In the genomic region with DNA sequence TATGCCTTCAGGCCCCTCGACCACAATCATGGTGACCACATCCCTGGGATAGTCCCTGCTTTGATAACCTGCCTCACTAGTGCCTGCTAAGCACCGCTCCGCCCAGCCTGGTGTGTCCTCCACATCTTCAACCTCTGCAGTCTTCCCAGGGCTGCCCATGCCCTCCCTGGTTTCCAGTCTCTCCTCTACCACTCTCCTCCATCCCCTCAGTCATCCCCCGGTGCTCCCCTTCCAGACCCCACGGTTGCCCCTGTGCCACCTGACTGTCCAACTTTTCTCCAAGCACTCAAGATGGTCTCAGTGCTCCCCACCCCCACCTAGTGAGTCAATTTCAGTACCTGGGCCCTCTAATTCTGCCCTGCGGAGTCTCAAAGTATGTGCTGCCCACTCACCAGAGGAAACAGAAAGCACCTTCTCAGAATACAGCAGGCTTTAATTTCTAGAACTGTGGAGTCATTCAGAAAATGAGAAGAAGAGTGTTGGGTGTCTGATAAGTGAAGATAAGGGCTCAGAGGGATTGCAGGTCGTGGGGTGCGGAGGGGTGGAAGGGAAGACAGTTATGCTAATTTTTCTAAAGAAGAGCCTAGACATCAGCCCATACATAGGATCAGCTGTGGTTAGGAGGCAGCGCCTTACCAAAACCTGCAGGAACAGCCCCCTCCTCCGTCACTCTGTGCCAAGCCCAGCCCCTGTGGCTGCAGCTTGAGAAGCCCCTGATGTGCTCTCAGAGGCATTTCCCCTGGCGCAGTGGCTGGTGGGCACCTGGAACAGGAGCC, we compare ENCODE assay signal across 9 cellular contexts. TPM values are rescaled to one million over a fixed set of nuclear protein-coding genes. Genes with fewer than 3 reads are reported as not detected.
A peak's percentile ranks its signal among the peaks of the same experiment; 100 is the strongest.
DNase-seq lines count a peak whose midpoint lies in the region; ATAC-seq and TF ChIP-seq lines count a peak whose summit lies in the region.
"Had no signal": no experiment of that assay in that cellular context is flagged by ENCODE, and none has a peak within 500 bp of the region (broad histone marks: within the 10 kb centered on the region; RNA-seq: fewer than 3 reads in every experiment).

No MANE protein-coding gene starts in this region.

- no peak overlapping the region for H2AFZ ChIP-seq in H9 (ENCODE audit: low read length)

- no peak overlapping the region for H3K9ac ChIP-seq in H9 (ENCODE audit: extremely low read depth, insufficient read length, low read length)

- H3K56ac ChIP-seq in H9 (ENCODE audit: insufficient read length, low read depth, low read length), result no peak overlapping the region

- no peak for TF ChIP-seq CTCF in GM12865 (IDR thresholded peaks at IDR 0.05; ENCODE audit: insufficient read depth, low read depth, low read length, missing control alignments)
- no peak for TF ChIP-seq CTCF in H9 (conservative IDR thresholded peaks at IDR 0.05)
- no peak for TF ChIP-seq CTCF in Peyer's patch (IDR thresholded peaks at IDR 0.05)
- TF ChIP-seq CTCF in upper lobe of left lung (IDR thresholded peaks at IDR 0.05), result no peak

- H3K27me3 Mint-ChIP-seq in H9 (ENCODE audit: low read depth), result peaks cover 9% of the 10 kb centered on the region

- no CpG with 5 or more reads among the region's 11 CpGs for WGBS in H9 (ENCODE audit: extremely low coverage, insufficient read length, low lambda C conversion rate)
- WGBS in upper lobe of left lung, 2 donors, result 76 to 77% methylated on average over 9 to 11 of the region's 11 CpGs

- H3K79me1 ChIP-seq in H9 (ENCODE audit: insufficient read depth, low read depth, low read length, poor library complexity, severe bottlenecking), result no peaks in the 10 kb centered on the region

- H3K4me3 Mint-ChIP-seq in H9, result no peak overlapping the region; a peak in 1 of 5 replicates

- TF ChIP-seq EP300 in upper lobe of left lung (IDR thresholded peaks at IDR 0.05), result no peak

- H3K4me3 ChIP-seq in GM12865 (ENCODE audit: low read depth, low read length), result peak overlapping the region; percentile 59
- peak overlapping the region in 1 of 4 donors; percentile 12 for H3K4me3 ChIP-seq in Peyer's patch
- no peak overlapping the region for H3K4me3 ChIP-seq in upper lobe of left lung
- H3K4me3 ChIP-seq: cardiac muscle cell had no signal

- H3K27ac Mint-ChIP-seq in H9, result peak overlapping the region in 1 of 3 experiments; percentile 59; a peak in 1 of 7 replicates

- no peak overlapping the region for H3K4ac ChIP-seq in H9 (ENCODE audit: low read depth, low read length)

- DNase-seq in GM12865 (ENCODE audit: low read depth), result peak; percentile 89
- no peak for DNase-seq in H9
- DNase-seq in Peyer's patch, result no peak
- DNase-seq in erythroblast (lab: John Stamatoyannopoulos, UW), result peak; percentile 92 to 96
- DNase-seq in upper lobe of left lung, result no peak
- no peak for DNase-seq in NCI-H1436 (lab: John Stamatoyannopoulos, UW)
- no peak for DNase-seq in dermis blood vessel endothelial cell
- DNase-seq in SIG-M5 treated with dmso at 0.1 percent for 504 hours (lab: John Stamatoyannopoulos, UW; ENCODE audit: unreplicated experiment), result no peak

- no peak for ATAC-seq in upper lobe of left lung (ENCODE audit: low FRiP score in 2 of 2)

- no peak overlapping the region for H2BK120ac ChIP-seq in H9 (ENCODE audit: low read depth, low read length, poor library complexity, severe bottlenecking)

- H4K8ac ChIP-seq in H9 (replicated peaks; ENCODE audit: insufficient read length, low read depth, low read length), result no peak overlapping the region

- no peak overlapping the region for H2BK20ac ChIP-seq in H9 (ENCODE audit: low read depth, low read length, poor library complexity, severe bottlenecking)

- no peak overlapping the region for H3K18ac ChIP-seq in H9 (ENCODE audit: insufficient read length, low read depth, low read length)

- H4K20me1 ChIP-seq in H9 (ENCODE audit: control insufficient read depth, insufficient read depth, insufficient read length), result no peaks in the 10 kb centered on the region

- no peaks in the 10 kb centered on the region; a peak in 1 of 5 replicates for H3K9me3 Mint-ChIP-seq in H9

- no peak overlapping the region for H2AK5ac ChIP-seq in H9 (ENCODE audit: insufficient read length, low read length)

- no peak overlapping the region for H3K27ac ChIP-seq in H9 (ENCODE audit: insufficient read length, low read depth, low read length)
- H3K27ac ChIP-seq in Peyer's patch, result peak overlapping the region in 3 of 4 donors; percentile 39 to 73 (median 42)
- H3K27ac ChIP-seq in upper lobe of left lung, result peak overlapping the region; percentile 59 to 87 (median 70)
- H3K27ac ChIP-seq: cardiac muscle cell had no signal

- H3K79me2 ChIP-seq in H9 (ENCODE audit: insufficient read depth, low read length), result no peaks in the 10 kb centered on the region; the same call in 1 of the 2 replicates

- H3K27me3 ChIP-seq in H9 (ENCODE audit: insufficient read depth, low read length), result no peaks in the 10 kb centered on the region
- H3K27me3 ChIP-seq in Peyer's patch, result no peaks in the 10 kb centered on the region
- H3K27me3 ChIP-seq in upper lobe of left lung, result no peaks in the 10 kb centered on the region
- H3K27me3 ChIP-seq: cardiac muscle cell had no signal

- no peaks in the 10 kb centered on the region for H3K36me3 ChIP-seq in Peyer's patch
- H3K36me3 ChIP-seq in upper lobe of left lung, result no peaks in the 10 kb centered on the region
- H3K36me3 ChIP-seq: cardiac muscle cell had no signal

- H3K9me3 ChIP-seq in H9 (ENCODE audit: control insufficient read depth, low read depth, low read length), result no peaks in the 10 kb centered on the region
- no peaks in the 10 kb centered on the region for H3K9me3 ChIP-seq in Peyer's patch
- no peaks in the 10 kb centered on the region for H3K9me3 ChIP-seq in upper lobe of left lung

- 0 out of 2 replicates have a peak overlapping the region, but pooled peaks have one; percentile 29 for H3K14ac ChIP-seq in H9 (ENCODE audit: insufficient read depth, low read length)

- H3T11ph ChIP-seq in H9 (ENCODE audit: low read length), result no peak overlapping the region

- no peak for TF ChIP-seq POLR2A in Peyer's patch (IDR thresholded peaks at IDR 0.05)
- TF ChIP-seq POLR2A in erythroblast (IDR thresholded peaks at IDR 0.05; ENCODE audit: low read length), result peak; percentile 92
- TF ChIP-seq POLR2A in upper lobe of left lung (IDR thresholded peaks at IDR 0.05), result no peak

- H3K36me3 Mint-ChIP-seq in H9 (ENCODE audit: insufficient read depth in 1 of 3, low read depth in 3 of 3), result no peaks in the 10 kb centered on the region

- H4K91ac ChIP-seq in H9 (ENCODE audit: insufficient read length, low read depth, low read length), result no peak overlapping the region

- no peaks in the 10 kb centered on the region for H3K23me2 ChIP-seq in H9 (ENCODE audit: insufficient read length, low read depth, low read length, poor library complexity, severe bottlenecking)

- H3K4me1 ChIP-seq in H9 (ENCODE audit: insufficient read depth, low read length) (no peaks in the 10 kb centered on the region; the same call in 1 of the 2 replicates), Peyer's patch (peaks cover 0 to 24% (median 14%) of the 10 kb centered on the region in 4 donors), upper lobe of left lung (peaks cover 5 to 27% (median 24%) of the 10 kb centered on the region in 4 donors)

- H3K4me2 ChIP-seq in H9 (ENCODE audit: insufficient read depth, insufficient read length, low read length), result no peak overlapping the region

- H3K23ac ChIP-seq in H9 (ENCODE audit: insufficient read length, low read depth, low read length), result no peak overlapping the region

- H2BK15ac ChIP-seq in H9 (ENCODE audit: low read depth, low read length), result no peak overlapping the region

- no peak overlapping the region for H4K5ac ChIP-seq in H9 (ENCODE audit: insufficient read length, low read depth, low read length)

- H3K4me1 Mint-ChIP-seq in H9, result peaks cover 49 to 53% of the 10 kb centered on the region in 2 experiments

- H2BK12ac ChIP-seq in H9 (ENCODE audit: insufficient read length, low read depth, low read length), result no peak overlapping the region

- H2BK5ac ChIP-seq in H9 (ENCODE audit: insufficient read length, low read length), result no peak overlapping the region

RNA-seq across cellular contexts. Expression of gene CAB39, which starts 53.6 kb away (rescaled TPM):
- total RNA-seq in H9 (2021), result 41.8 and 42.7 TPM in 2 replicates
- 100 to 1,000 TPM in 1 of 4 donors, 10 to 100 TPM in 3; 60.2 to 124 (median 72.2) TPM for total RNA-seq in Peyer's patch
- total RNA-seq in upper lobe of left lung, result 100 to 1,000 TPM in 1 of 6 donors, 10 to 100 TPM in 5; 56.5 to 125 (median 76.7) TPM
- 71.0 and 97.2 TPM in 2 replicates for total RNA-seq in dermis blood vessel endothelial cell

Comparison
In these comparisons a context has a peak if more than half of its experiments do, and no peak if none do; other contexts are left out.
1. DNase-seq: peak in GM12865 (single experiment) and erythroblast (2 of 2); none in H9 (single experiment), Peyer's patch (0 of 3), upper lobe of left lung (0 of 2), NCI-H1436 (single experiment), dermis blood vessel endothelial cell (single experiment) and SIG-M5 treated with dmso at 0.1 percent for 504 hours (single experiment).